ENCODE assay signal across 26 cellular contexts in the genomic region with DNA sequence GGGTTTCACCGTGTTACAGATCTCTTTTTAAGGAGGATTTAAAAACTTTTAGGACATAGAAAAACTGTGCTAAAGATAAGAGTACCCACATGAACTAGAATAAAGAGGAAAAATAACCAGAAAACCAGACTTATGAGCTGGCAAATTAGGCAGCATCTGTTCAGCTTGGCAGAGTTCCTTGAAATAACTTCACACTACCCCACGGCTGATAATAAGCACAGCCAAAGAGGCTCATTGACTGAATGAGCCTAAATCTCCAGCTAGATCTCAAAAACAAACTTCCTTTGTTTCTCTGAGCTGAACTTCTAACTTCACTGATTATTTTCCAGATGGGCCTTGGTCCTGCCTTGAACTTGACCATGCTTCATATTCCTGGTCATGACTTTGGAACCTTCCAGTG. TPM values are rescaled to one million over a fixed set of nuclear protein-coding genes. Genes with fewer than 3 reads are reported as not detected.
DNase-seq lines count a peak whose midpoint lies in the region; ATAC-seq and TF ChIP-seq lines count a peak whose summit lies in the region.
"Had no signal": no experiment of that assay in that cellular context is flagged by ENCODE, and none has a peak within 500 bp of the region (broad histone marks: within the 10 kb centered on the region; RNA-seq: fewer than 3 reads in every experiment).

No MANE protein-coding gene starts in this region.

- H3K4me1 ChIP-seq in GM23248 (ENCODE audit: insufficient read depth), result no peaks in the 10 kb centered on the region
- H3K4me1 ChIP-seq: thyroid gland had no signal

- no peaks in the 10 kb centered on the region for H3K36me3 ChIP-seq in GM23248 (ENCODE audit: low read depth)
- no peaks in the 10 kb centered on the region for H3K36me3 ChIP-seq in H7 (replicated peaks; ENCODE audit: control insufficient read depth, insufficient read depth, low read length)
- H3K36me3 ChIP-seq: cardiac muscle cell, neutrophil, thyroid gland had no signal

- TF ChIP-seq CTCF in VCaP (conservative IDR thresholded peaks at IDR 0.05) (no peak), omental fat pad (IDR thresholded peaks at IDR 0.05) (no peak)

- H3K27ac ChIP-seq in GM23248 (no peak overlapping the region), VCaP (peak overlapping the region; percentile 29; the same call in 1 of the 2 replicates)
- H3K27ac ChIP-seq: cardiac muscle cell, hepatocyte, KMS-11, neutrophil, RWPE1, thyroid gland had no signal

- no peak overlapping the region for H3K9ac ChIP-seq in GM23248
- H3K9ac ChIP-seq: KMS-11 had no signal

- no peaks in the 10 kb centered on the region for H4K20me1 ChIP-seq in GM23248 (ENCODE audit: insufficient read depth)

- no peaks in the 10 kb centered on the region for H3K79me2 ChIP-seq in GM23248 (ENCODE audit: insufficient read depth)
- H3K79me2 ChIP-seq: hepatocyte had no signal

- no peak overlapping the region for H2AFZ ChIP-seq in GM23248
- H2AFZ ChIP-seq: hepatocyte had no signal

- ATAC-seq in left lobe of liver, result no peak
- no peak for ATAC-seq in omental fat pad (ENCODE audit: low FRiP score)
- ATAC-seq: activated CD4-positive, CD25-positive, alpha-beta regulatory T cell treated with anti-CD3 and anti-CD28 coated beads, Interleukin-2, amount 50 U/mL, for 24 hours; activated CD8-positive, alpha-beta T cell treated with anti-CD3 and anti-CD28 coated beads for 36 hours; HCT116; stimulated activated naive CD8-positive, alpha-beta T cell treated with anti-CD3 and anti-CD28 coated beads, Interleukin-15, Interleukin-2, amounts not matched to agents 100 U/mL and 50 U/mL, for 24 hours had no signal

- no peak overlapping the region for H3K4me2 ChIP-seq in GM23248 (ENCODE audit: unreplicated experiment)
- H3K4me2 ChIP-seq: hepatocyte, KMS-11 had no signal

- WGBS in GM23248 (ENCODE audit: low coverage in 1 of 2, low lambda C conversion rate in 2 of 2, missing lambda C conversion rate in 2 of 2), 2 experiments, result 47 to 54% methylated on average over 2 of the region's 2 CpGs

- peaks cover 8% of the 10 kb centered on the region for H3K27me3 ChIP-seq in GM23248 (replicated peaks; ENCODE audit: insufficient read depth)
- no peaks in the 10 kb centered on the region for H3K27me3 ChIP-seq in H7 (ENCODE audit: control insufficient read depth, insufficient read depth, low read length)
- H3K27me3 ChIP-seq: hepatocyte, neutrophil, thyroid gland had no signal

- H3K9me3 ChIP-seq in GM23248 (ENCODE audit: low read depth), result no peaks in the 10 kb centered on the region
- H3K9me3 ChIP-seq: neutrophil, thyroid gland had no signal

- no peak overlapping the region for H3K4me3 ChIP-seq in GM23248
- no peak overlapping the region for H3K4me3 ChIP-seq in H7 (ENCODE audit: insufficient read depth, low read depth, low read length)
- H3K4me3 ChIP-seq: cardiac muscle cell, hepatocyte, lung, thyroid gland had no signal

- in situ Hi-C loops in GM23248 (cut with MboI), result no loop called here

- DNase-seq in D341Med (ENCODE audit: low spot score), result peak; percentile 29
- DNase-seq in GM23248, result peak; percentile 15
- DNase-seq in inferior parietal cortex (ENCODE audit: extremely low spot score), result peak; percentile 74
- no peak for DNase-seq in left lobe of liver (ENCODE audit: low spot score)
- DNase-seq in activated naive CD4-positive, alpha-beta T cell (lab: John Stamatoyannopoulos, UW), result no peak
- DNase-seq in omental fat pad (ENCODE audit: low spot score), result no peak
- DNase-seq in H7, result no peak
- DNase-seq: activated CD8-positive, alpha-beta T cell treated with anti-CD3 and anti-CD28 coated beads for 36 hours; activated gamma-delta T cell treated with Interleukin-2 at 50 U/mL for 16 hours; activated T-cell treated with anti-CD3 and anti-CD28 coated beads for 4 hours; CD4-positive, alpha-beta T cell; immature natural killer cell; NCI-H2029 treated with DMSO at 0.1 percent for 48 hours; stimulated activated CD4-positive, alpha-beta T cell treated with anti-CD3 and anti-CD28 coated beads, Interleukin-4, amount 100 ng/mL, for 4 hours; stimulated activated naive CD8-positive, alpha-beta T cell treated with anti-CD3 and anti-CD28 coated beads, Interleukin-15, Interleukin-2, amounts not matched to agents 100 U/mL and 50 U/mL, for 24 hours; T1000 had no signal

- H3F3A ChIP-seq in GM23248 (ENCODE audit: insufficient read depth), result no peaks in the 10 kb centered on the region

- no peaks in the 10 kb centered on the region; the same call in 1 of the 2 replicates for H3K9me2 ChIP-seq in GM23248 (ENCODE audit: insufficient read depth)

RNA-seq across cellular contexts. Expression of a gene that starts 26.7 kb away (rescaled TPM):
- 19.1 and 26.9 TPM in 2 replicates for total RNA-seq in GM23248 (2014; rRNA removed; shearing (Covaris generic))
- polyA plus RNA-seq in GM23248 (2016; fragmentation: Nextera tagmentation; extraction: Ambion mirVana), result 15.9 and 20.1 TPM in 2 replicates
- total RNA-seq in left lobe of liver, result 19.9 TPM
- 10 to 100 TPM; 18.4 to 48.1 (median 33.8) TPM for total RNA-seq in omental fat pad
- 41.1 and 45.9 TPM in 2 replicates for total RNA-seq in H7 (2014; rRNA removed; shearing (Covaris generic))

Comparison
In these comparisons a context has a peak if more than half of its experiments do, and no peak if none do; other contexts are left out.
1. DNase-seq: peak in D341Med (single experiment), GM23248 (single experiment) and inferior parietal cortex (single experiment); none in left lobe of liver (single experiment), activated naive CD4-positive, alpha-beta T cell (0 of 4), omental fat pad (single experiment) and H7 (single experiment).